In the genomic region with DNA sequence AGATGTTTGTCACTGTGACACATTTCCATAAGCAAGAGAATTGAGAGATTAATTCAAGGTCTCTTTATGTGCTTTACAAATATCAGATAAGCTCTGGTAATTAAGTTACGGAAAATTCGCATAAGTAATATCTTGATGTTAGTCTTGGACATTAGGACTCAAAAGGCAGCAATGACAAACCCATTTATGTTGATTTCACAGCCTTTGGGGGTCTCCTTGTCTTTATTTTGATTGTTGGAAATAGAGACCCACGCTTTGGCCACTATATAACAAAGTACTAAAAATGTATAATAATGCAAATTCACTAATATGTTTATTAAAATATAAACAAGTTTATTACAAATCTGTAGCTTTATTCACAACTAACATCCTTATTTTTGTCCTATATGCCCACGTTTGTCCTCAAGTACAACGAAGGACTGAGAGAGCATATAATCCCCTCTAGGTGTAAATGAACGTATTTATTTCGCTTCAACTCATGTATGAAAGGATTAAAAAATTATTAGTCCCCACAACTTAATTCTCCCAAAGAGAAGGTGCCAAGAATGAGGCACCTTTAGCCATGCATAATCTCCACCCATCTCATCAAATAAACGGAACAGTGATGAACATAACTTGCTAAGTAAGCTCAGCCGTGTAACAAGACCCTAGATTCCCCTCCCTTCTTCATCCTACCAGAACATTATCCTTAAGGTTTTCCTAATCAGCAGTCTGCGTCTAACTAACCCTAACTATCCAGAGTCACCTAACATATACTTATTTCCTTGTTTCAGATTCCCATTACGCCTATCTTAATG, we compare ENCODE assay signal across 8 cellular contexts. TPM values are rescaled to one million over a fixed set of nuclear protein-coding genes. Genes with fewer than 3 reads are reported as not detected.
DNase-seq lines count a peak whose midpoint lies in the region; ATAC-seq and TF ChIP-seq lines count a peak whose summit lies in the region.

No MANE protein-coding gene starts in this region.

- TF ChIP-seq RAD21 in HCT116 (IDR thresholded peaks at IDR 0.05; ENCODE audit: low read depth) = no peak

- H4K20me1 ChIP-seq in HCT116 (ENCODE audit: insufficient read depth) (no peaks in the 10 kb centered on the region), smooth muscle cell (ENCODE audit: low read depth) (peaks cover 28% of the 10 kb centered on the region)

- TF ChIP-seq POLR2A in HCT116 (IDR thresholded peaks at IDR 0.05; ENCODE audit: borderline replicate concordance, extremely low read depth, insufficient read depth, insufficient read length) = no peak

- H2AFZ ChIP-seq in HCT116 (ENCODE audit: low read depth, low read length, poor library complexity, severe bottlenecking) (peak overlapping the region; percentile 9), smooth muscle cell (ENCODE audit: low read depth) (peak overlapping the region; percentile 14)

- H3K9me3 Mint-ChIP-seq in activated T-helper 1 cell treated with anti-CD3 and anti-CD28 coated beads, Interleukin-12 subunit alpha, Interleukin-12 subunit beta, Interleukin-2, Interleukin-4 antibody, amounts not matched to agents 30 ng/mL and 10 ng/mL and 1 ng/mL, durations not matched to agents 14 hours and 24 hours and 36 hours = no peaks in the 10 kb centered on the region
- no peaks in the 10 kb centered on the region for H3K9me3 Mint-ChIP-seq in activated CD4-positive, alpha-beta T cell treated with anti-CD3 and anti-CD28 coated beads, Interleukin-2, amount 10 ng/mL, durations not matched to agents 7 days and 5 days

- peaks cover 20% of the 10 kb centered on the region for H3K4me1 Mint-ChIP-seq in activated T-helper 1 cell treated with anti-CD3 and anti-CD28 coated beads, Interleukin-12 subunit alpha, Interleukin-12 subunit beta, Interleukin-2, Interleukin-4 antibody, amounts not matched to agents 30 ng/mL and 10 ng/mL and 1 ng/mL, durations not matched to agents 14 hours and 24 hours and 36 hours (ENCODE audit: low read depth)
- H3K4me1 Mint-ChIP-seq in activated CD4-positive, alpha-beta T cell treated with anti-CD3 and anti-CD28 coated beads, Interleukin-2, amount 10 ng/mL, durations not matched to agents 7 days and 5 days = peaks cover 15% of the 10 kb centered on the region

- peaks cover 5% of the 10 kb centered on the region for H3F3A ChIP-seq in smooth muscle cell (ENCODE audit: low read depth)

- H3K27me3 ChIP-seq in HCT116 (ENCODE audit: insufficient read depth, low read length) (no peaks in the 10 kb centered on the region), iPS-18a (ENCODE audit: control insufficient read depth, insufficient read depth, low read length) (peaks cover 12% of the 10 kb centered on the region), smooth muscle cell (ENCODE audit: low read depth) (no peaks in the 10 kb centered on the region)

- POLR2A ChIA-PET in HCT116 (lab: Charles Lee) = no interaction called here
- POLR2A ChIA-PET in activated CD4-positive, alpha-beta T cell treated with anti-CD3 and anti-CD28 coated beads, Interleukin-2, amount 10 ng/mL, durations not matched to agents 7 days and 5 days (lab: Charles Lee) = no interaction called here

- H3K27ac Mint-ChIP-seq in activated T-helper 1 cell treated with anti-CD3 and anti-CD28 coated beads, Interleukin-12 subunit alpha, Interleukin-12 subunit beta, Interleukin-2, Interleukin-4 antibody, amounts not matched to agents 30 ng/mL and 10 ng/mL and 1 ng/mL, durations not matched to agents 14 hours and 24 hours and 36 hours = no peak overlapping the region
- no peak overlapping the region for H3K27ac Mint-ChIP-seq in activated CD4-positive, alpha-beta T cell treated with anti-CD3 and anti-CD28 coated beads, Interleukin-2, amount 10 ng/mL, durations not matched to agents 7 days and 5 days

- H3K9ac ChIP-seq in HCT116 (ENCODE audit: low read length) (peak overlapping the region; percentile 78), iPS-18a (ENCODE audit: low read length) (peak overlapping the region; percentile 77), smooth muscle cell (ENCODE audit: low read depth) (peak overlapping the region; percentile 99)

- in situ Hi-C loops in GM13977 (cut with MboI; ENCODE audit: low pct_unique_long_range_greater_than_20kb, low sequenced_read_pairs, unreplicated experiment) = no loop called here

- 54% methylated on average over 11 of the region's 11 CpGs for WGBS in smooth muscle cell (ENCODE audit: low lambda C conversion rate)

- RAD21 ChIA-PET in HCT116 (lab: Charles Lee; ENCODE audit: low non-redundant PET in 1 of 2, low total read pairs in 2 of 2, uncharacterized antibody in 2 of 2, unreplicated experiment in 2 of 2) = no interaction called here

- DNase-seq in HCT116 (ENCODE audit: low read depth, low spot score) (no peak), smooth muscle cell (lab: John Stamatoyannopoulos, UW; ENCODE audit: unreplicated experiment) (no peak), COLO668 (lab: John Stamatoyannopoulos, UW; ENCODE audit: unreplicated experiment) (no peak), GM13977 (ENCODE audit: low spot score) (no peak)
- no peak for DNase-seq in activated T-helper 1 cell treated with anti-CD3 and anti-CD28 coated beads, Interleukin-12 subunit alpha, Interleukin-12 subunit beta, Interleukin-2, Interleukin-4 antibody, amounts not matched to agents 30 ng/mL and 10 ng/mL and 1 ng/mL, durations not matched to agents 14 hours and 24 hours and 36 hours (ENCODE audit: low spot score)
- no peak for DNase-seq in activated CD4-positive, alpha-beta T cell treated with anti-CD3 and anti-CD28 coated beads, Interleukin-2, amount 10 ng/mL, durations not matched to agents 7 days and 5 days

- intact Hi-C loops in HCT116 (cut with micrococcal nuclease) = loop anchor here (5.0 kb wide), 1 partner anchor 166 kb away; the partner anchor contains the start of gene LAMC2
- intact Hi-C loops in activated T-helper 1 cell treated with anti-CD3 and anti-CD28 coated beads, Interleukin-12 subunit alpha, Interleukin-12 subunit beta, Interleukin-2, Interleukin-4 antibody, amounts not matched to agents 30 ng/mL and 10 ng/mL and 1 ng/mL, durations not matched to agents 14 hours and 24 hours and 36 hours (cut with micrococcal nuclease) = loop anchor here (5.0 to 10.0 kb wide), 2 partner anchors 171 to 777 kb away; no protein-coding TSS in a partner anchor

- no peak for ATAC-seq in HCT116
- ATAC-seq in HG02884 (IDR thresholded peaks at IDR 0.05; ENCODE audit: unreplicated experiment) = no peak

- peaks cover 2% of the 10 kb centered on the region for H3K36me3 Mint-ChIP-seq in activated T-helper 1 cell treated with anti-CD3 and anti-CD28 coated beads, Interleukin-12 subunit alpha, Interleukin-12 subunit beta, Interleukin-2, Interleukin-4 antibody, amounts not matched to agents 30 ng/mL and 10 ng/mL and 1 ng/mL, durations not matched to agents 14 hours and 24 hours and 36 hours (ENCODE audit: low read depth)
- H3K36me3 Mint-ChIP-seq in activated CD4-positive, alpha-beta T cell treated with anti-CD3 and anti-CD28 coated beads, Interleukin-2, amount 10 ng/mL, durations not matched to agents 7 days and 5 days (ENCODE audit: low read depth) = no peaks in the 10 kb centered on the region

- BruUV-seq in HCT116 (replicated peaks; lab: Mats Ljungman, UMichigan) = no TSS peak

- H3K4me2 ChIP-seq in HCT116 (ENCODE audit: low read length) = peak overlapping the region; percentile 92
- H3K4me2 ChIP-seq in smooth muscle cell = peak overlapping the region; percentile 88

- H3K4me3 ChIP-seq in HCT116 (replicated peaks in 1 of 2; ENCODE audit: low read depth in 1 of 2, low read length in 2 of 2) (peak overlapping the region; percentile 57 to 76), iPS-18a (ENCODE audit: low read length) (peak overlapping the region; percentile 80), smooth muscle cell (peak overlapping the region; percentile 72)

- CTCF ChIA-PET in HCT116 (lab: Charles Lee) = no interaction called here
- CTCF ChIA-PET in activated CD4-positive, alpha-beta T cell treated with anti-CD3 and anti-CD28 coated beads, Interleukin-2, amount 10 ng/mL, durations not matched to agents 7 days and 5 days (lab: Charles Lee) = no interaction called here

- peaks cover 37 to 59% of the 10 kb centered on the region in 2 experiments for H3K4me1 ChIP-seq in HCT116 (ENCODE audit: control insufficient read depth in 1 of 2, insufficient read depth in 2 of 2, low read length in 2 of 2)
- peaks cover 36% of the 10 kb centered on the region for H3K4me1 ChIP-seq in iPS-18a (ENCODE audit: control insufficient read depth, low read depth, low read length)
- H3K4me1 ChIP-seq in smooth muscle cell (ENCODE audit: low read depth) = peaks cover 18% of the 10 kb centered on the region

- H3K9me3 ChIP-seq in HCT116 (ENCODE audit: control insufficient read depth in 1 of 2, insufficient read depth in 1 of 2, low read depth in 1 of 2, low read length in 2 of 2) (no peaks in the 10 kb centered on the region), iPS-18a (ENCODE audit: control insufficient read depth, low read depth, low read length) (no peaks in the 10 kb centered on the region), smooth muscle cell (replicated peaks; ENCODE audit: low read depth) (no peaks in the 10 kb centered on the region)

- peaks cover 70% of the 10 kb centered on the region for H3K27me3 Mint-ChIP-seq in activated T-helper 1 cell treated with anti-CD3 and anti-CD28 coated beads, Interleukin-12 subunit alpha, Interleukin-12 subunit beta, Interleukin-2, Interleukin-4 antibody, amounts not matched to agents 30 ng/mL and 10 ng/mL and 1 ng/mL, durations not matched to agents 14 hours and 24 hours and 36 hours (ENCODE audit: insufficient read depth)
- peaks cover 65% of the 10 kb centered on the region for H3K27me3 Mint-ChIP-seq in activated CD4-positive, alpha-beta T cell treated with anti-CD3 and anti-CD28 coated beads, Interleukin-2, amount 10 ng/mL, durations not matched to agents 7 days and 5 days

- peak overlapping the region; percentile 19 for H3K4me3 Mint-ChIP-seq in activated T-helper 1 cell treated with anti-CD3 and anti-CD28 coated beads, Interleukin-12 subunit alpha, Interleukin-12 subunit beta, Interleukin-2, Interleukin-4 antibody, amounts not matched to agents 30 ng/mL and 10 ng/mL and 1 ng/mL, durations not matched to agents 14 hours and 24 hours and 36 hours
- no peak overlapping the region for H3K4me3 Mint-ChIP-seq in activated CD4-positive, alpha-beta T cell treated with anti-CD3 and anti-CD28 coated beads, Interleukin-2, amount 10 ng/mL, durations not matched to agents 7 days and 5 days

- H3K27ac ChIP-seq in HCT116 (ENCODE audit: low read depth, low read length) = peak overlapping the region; percentile 99
- H3K27ac ChIP-seq in iPS-18a (ENCODE audit: low read length) = no peak overlapping the region
- peak overlapping the region; percentile 100 for H3K27ac ChIP-seq in smooth muscle cell (ENCODE audit: low read depth)

- H3K9me2 ChIP-seq in HCT116 (ENCODE audit: insufficient read depth) = no peaks in the 10 kb centered on the region

- H3K79me2 ChIP-seq in HCT116 (ENCODE audit: insufficient read depth, low read length) = peaks cover 27% of the 10 kb centered on the region
- peaks cover 29% of the 10 kb centered on the region for H3K79me2 ChIP-seq in smooth muscle cell (ENCODE audit: low read depth)

- TF ChIP-seq CTCF in HCT116 (IDR thresholded peaks at IDR 0.05 in 2 of 3, conservative IDR thresholded peaks at IDR 0.05 in 1 of 3; ENCODE audit: borderline replicate concordance in 1 of 3, insufficient read depth in 1 of 3, low read depth in 2 of 3, low read length in 2 of 3) (no peak), smooth muscle cell (IDR thresholded peaks at IDR 0.05; ENCODE audit: borderline replicate concordance, insufficient read depth, poor library complexity, severe bottlenecking) (no peak), GM13977 (IDR thresholded peaks at IDR 0.05; ENCODE audit: extremely low read depth, insufficient read depth, missing control alignments) (no peak)

- H3K36me3 ChIP-seq in HCT116 (ENCODE audit: control insufficient read depth in 1 of 2, insufficient read depth in 2 of 2, low read length in 2 of 2) (no peaks in the 10 kb centered on the region), iPS-18a (ENCODE audit: control insufficient read depth, low read depth, low read length) (peaks cover 4% of the 10 kb centered on the region), smooth muscle cell (ENCODE audit: low read depth) (no peaks in the 10 kb centered on the region)

RNA-seq across cellular contexts. Expression of gene LAMC1, which starts 1.6 kb away (rescaled TPM):
- total RNA-seq in HCT116 (2021; ENCODE audit: unreplicated experiment) (61.2 TPM), smooth muscle cell (137 and 156 TPM in 2 replicates)
- polyA plus RNA-seq in HCT116 (2012) = 37.6 and 52.3 TPM in 2 replicates
- total RNA-seq in activated T-helper 1 cell treated with anti-CD3 and anti-CD28 coated beads, Interleukin-12 subunit alpha, Interleukin-12 subunit beta, Interleukin-2, Interleukin-4 antibody, amounts not matched to agents 30 ng/mL and 10 ng/mL and 1 ng/mL, durations not matched to agents 14 hours and 24 hours and 36 hours = 0.44 and 0.49 TPM in 2 replicates
- polyA plus RNA-seq in smooth muscle cell = 64.9 and 71.0 TPM in 2 replicates
- not detected for total RNA-seq in activated CD4-positive, alpha-beta T cell treated with anti-CD3 and anti-CD28 coated beads, Interleukin-2, amount 10 ng/mL, durations not matched to agents 7 days and 5 days

Comparison
In these comparisons a context has a peak if more than half of its experiments do, and no peak if none do; other contexts are left out.
1. RNA of gene LAMC1, which starts 1.6 kb away (total RNA-seq): 137 to 156 TPM in smooth muscle cell and 61.2 TPM in HCT116 (single experiment); 0.44 to 0.49 TPM in activated T-helper 1 cell treated with anti-CD3 and anti-CD28 coated beads, Interleukin-12 subunit alpha, Interleukin-12 subunit beta, Interleukin-2, Interleukin-4 antibody, amounts not matched to agents 30 ng/mL and 10 ng/mL and 1 ng/mL, durations not matched to agents 14 hours and 24 hours and 36 hours and not detected in activated CD4-positive, alpha-beta T cell treated with anti-CD3 and anti-CD28 coated beads, Interleukin-2, amount 10 ng/mL, durations not matched to agents 7 days and 5 days; every median in the first group is over 10 times any median in the second.
2. Peak in every context shown above with its lines, with median percentiles within 50 percentile points of each other: H3K4me3 ChIP-seq and H3K9ac ChIP-seq.